ENCODE assay signal across 12 cellular contexts in the genomic region with DNA sequence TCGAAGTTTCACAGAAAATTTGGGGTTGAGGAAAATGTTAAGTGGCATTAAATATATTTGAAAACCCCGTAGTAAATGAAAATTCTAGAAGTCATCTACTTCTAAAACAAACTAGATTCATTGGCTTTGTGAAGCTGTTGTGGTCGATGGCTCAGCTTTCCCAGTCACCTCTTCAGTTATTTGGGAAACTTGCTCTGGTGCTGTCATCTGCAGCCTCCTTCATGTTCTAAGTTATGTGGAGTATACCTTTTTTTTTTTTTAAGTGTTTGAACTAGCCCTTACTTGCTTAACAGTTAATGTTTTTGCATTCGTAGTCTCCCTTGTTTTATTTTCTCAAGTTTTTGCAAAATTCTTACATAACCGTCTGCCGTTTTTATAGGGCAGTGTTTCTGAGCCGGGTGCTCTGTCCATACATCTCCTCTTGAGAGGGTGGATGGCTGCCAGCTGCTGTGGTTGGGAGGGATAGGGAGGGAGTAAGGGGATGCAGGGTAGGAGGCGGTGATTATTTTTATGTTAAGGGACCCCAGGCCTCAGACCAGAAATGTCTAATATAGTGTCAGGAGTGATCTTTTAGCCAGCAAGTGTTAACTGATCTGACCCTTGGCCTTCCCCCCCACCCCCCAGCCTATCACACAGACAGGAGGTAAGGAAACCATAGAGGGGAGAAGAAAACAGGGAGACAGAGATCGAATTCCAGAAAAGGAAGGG. TPM values are rescaled to one million over a fixed set of nuclear protein-coding genes. Genes with fewer than 3 reads are reported as not detected.
DNase-seq lines count a peak whose midpoint lies in the region; ATAC-seq, FAIRE-seq and TF ChIP-seq lines count a peak whose summit lies in the region.
"Had no signal": no experiment of that assay in that cellular context is flagged by ENCODE, and none has a peak within 500 bp of the region (broad histone marks: within the 10 kb centered on the region; RNA-seq: fewer than 3 reads in every experiment).

No MANE protein-coding gene starts in this region.

- H3K27ac ChIP-seq in breast epithelium (peak overlapping the region; percentile 75 to 78), mammary epithelial cell (ENCODE audit: insufficient read depth, low read depth, low read length) (no peak overlapping the region), GM12878 (ENCODE audit: control insufficient read depth, insufficient read depth) (no peak overlapping the region), muscle layer of duodenum (ENCODE audit: low read length) (peak overlapping the region; percentile 69), transverse colon (peak overlapping the region; percentile 82 to 84 (median 83)), H9 (ENCODE audit: insufficient read length, low read depth, low read length) (no peak overlapping the region)
- H3K27ac ChIP-seq: SJCRH30 had no signal

- H2BK15ac ChIP-seq in H9 (ENCODE audit: low read depth, low read length), result no peak overlapping the region

- H2BK5ac ChIP-seq in H9 (ENCODE audit: insufficient read length, low read length), result no peak overlapping the region

- H3K4me1 ChIP-seq in breast epithelium (no peaks in the 10 kb centered on the region), mammary epithelial cell (ENCODE audit: insufficient read depth, low read length) (peaks cover 29% of the 10 kb centered on the region), GM12878 (ENCODE audit: control insufficient read depth, insufficient read depth, low read length) (peaks cover 28% of the 10 kb centered on the region), muscle layer of duodenum (ENCODE audit: control insufficient read depth in 1 of 2, insufficient read depth in 2 of 2, low read length in 2 of 2) (peaks cover 24 to 55% of the 10 kb centered on the region in 2 donors), transverse colon (peaks cover 43 to 91% (median 67%) of the 10 kb centered on the region in 4 donors), H9 (ENCODE audit: insufficient read depth, low read length) (peaks cover 14% of the 10 kb centered on the region)
- H3K4me1 ChIP-seq: SJCRH30 had no signal

- CTCF ChIA-PET in mammary epithelial cell (lab: Charles Lee; ENCODE audit: low non-redundant PET), result no interaction called here
- CTCF ChIA-PET in GM12878 (lab: Yijun Ruan, JAX), result interaction anchor here (0.9 to 1.5 kb wide), 3 partner anchors 20 to 128 kb away, joined by 3 to 5 read pairs (median 4); no protein-coding TSS in a partner anchor

- no peak overlapping the region for H2AK5ac ChIP-seq in H9 (ENCODE audit: insufficient read length, low read length)

- H4K8ac ChIP-seq in H9 (replicated peaks; ENCODE audit: insufficient read length, low read depth, low read length), result no peak overlapping the region

- POLR2A ChIA-PET in GM12878 (lab: Charles Lee), result interaction anchor here (0.7 to 2.0 kb wide), 4 partner anchors 20 to 42 kb away, joined by 3 to 7 read pairs (median 4); no protein-coding TSS in a partner anchor

- no peak for TF ChIP-seq CTCF in breast epithelium (IDR thresholded peaks at IDR 0.05)
- no peak for TF ChIP-seq CTCF in mammary epithelial cell (conservative IDR thresholded peaks at IDR 0.05 in 1 of 2, IDR thresholded peaks at IDR 0.05 in 1 of 2; ENCODE audit: extremely low read depth in 1 of 2, insufficient read depth in 1 of 2, low read depth in 1 of 2, low read length in 2 of 2)
- no peak for TF ChIP-seq CTCF in GM12878 (IDR thresholded peaks at IDR 0.05 in 2 of 3, conservative IDR thresholded peaks at IDR 0.05 in 1 of 3; ENCODE audit: control insufficient read depth in 2 of 3, extremely low read depth in 1 of 3, insufficient read depth in 1 of 3, low read depth in 3 of 3, low read length in 3 of 3)
- no peak for TF ChIP-seq CTCF in transverse colon (IDR thresholded peaks at IDR 0.05)
- no peak for TF ChIP-seq CTCF in type B pancreatic cell (conservative IDR thresholded peaks at IDR 0.05)
- no peak for TF ChIP-seq CTCF in H9 (conservative IDR thresholded peaks at IDR 0.05)

- H2AFZ ChIP-seq in mammary epithelial cell (ENCODE audit: low read depth, low read length) (no peak overlapping the region), GM12878 (ENCODE audit: control insufficient read depth, low read depth, low read length) (no peak overlapping the region), H9 (ENCODE audit: low read length) (no peak overlapping the region)

- no peak overlapping the region for H3K23ac ChIP-seq in H9 (ENCODE audit: insufficient read length, low read depth, low read length)

- no peaks in the 10 kb centered on the region for H3K36me3 ChIP-seq in breast epithelium
- no peaks in the 10 kb centered on the region for H3K36me3 ChIP-seq in mammary epithelial cell (ENCODE audit: insufficient read depth, low read length)
- peaks cover 0 to 2% of the 10 kb centered on the region in 2 experiments; a peak in 1 of 4 replicates for H3K36me3 ChIP-seq in GM12878 (ENCODE audit: control insufficient read depth in 2 of 2, insufficient read depth in 2 of 2, low read length in 1 of 2)
- no peaks in the 10 kb centered on the region for H3K36me3 ChIP-seq in muscle layer of duodenum (ENCODE audit: control insufficient read depth in 1 of 2, insufficient read depth in 2 of 2, low read length in 2 of 2)
- no peaks in the 10 kb centered on the region for H3K36me3 ChIP-seq in transverse colon
- H3K36me3 ChIP-seq: SJCRH30, thoracic aorta had no signal

- H4K91ac ChIP-seq in H9 (ENCODE audit: insufficient read length, low read depth, low read length), result no peak overlapping the region

- no peak for TF ChIP-seq POLR2A in breast epithelium (IDR thresholded peaks at IDR 0.05)
- TF ChIP-seq POLR2A in GM12878 (IDR thresholded peaks at IDR 0.05; ENCODE audit: low read depth, low read length), result no peak
- TF ChIP-seq POLR2A in transverse colon (IDR thresholded peaks at IDR 0.05), result no peak

- H3K9me3 Mint-ChIP-seq in type B pancreatic cell (no peaks in the 10 kb centered on the region), H9 (no peaks in the 10 kb centered on the region)

- H2BK120ac ChIP-seq in H9 (ENCODE audit: low read depth, low read length, poor library complexity, severe bottlenecking), result no peak overlapping the region

- H3K56ac ChIP-seq in H9 (ENCODE audit: insufficient read length, low read depth, low read length), result no peak overlapping the region

- H3K9me3 ChIP-seq in breast epithelium, result no peaks in the 10 kb centered on the region
- H3K9me3 ChIP-seq in mammary epithelial cell (replicated peaks; ENCODE audit: insufficient read depth, low read length), result no peaks in the 10 kb centered on the region
- H3K9me3 ChIP-seq in GM12878 (replicated peaks; ENCODE audit: control insufficient read depth, insufficient read depth, low read length), result no peaks in the 10 kb centered on the region; the same call in 2 of the 3 replicates
- no peaks in the 10 kb centered on the region for H3K9me3 ChIP-seq in muscle layer of duodenum (ENCODE audit: control insufficient read depth in 1 of 2, low read length in 2 of 2)
- no peaks in the 10 kb centered on the region for H3K9me3 ChIP-seq in transverse colon
- H3K9me3 ChIP-seq in H9 (ENCODE audit: control insufficient read depth, low read depth, low read length), result no peaks in the 10 kb centered on the region
- H3K9me3 ChIP-seq: SJCRH30, thoracic aorta had no signal

- H4K20me1 ChIP-seq in mammary epithelial cell (ENCODE audit: insufficient read depth, low read length) (peaks cover 2% of the 10 kb centered on the region), GM12878 (ENCODE audit: control insufficient read depth, insufficient read depth) (peaks cover 17% of the 10 kb centered on the region), H9 (ENCODE audit: control insufficient read depth, insufficient read depth, insufficient read length) (peaks cover 3% of the 10 kb centered on the region)

- SMC1A ChIA-PET in GM12878 (lab: Charles Lee; ENCODE audit: uncharacterized antibody, unreplicated experiment), result interaction anchor here (0.5 to 10.2 kb wide), 14 partner anchors 10 to 126 kb away, joined by 3 to 94 read pairs (median 6); no protein-coding TSS in a partner anchor

- BruUV-seq in mammary epithelial cell (replicated peaks; lab: Mats Ljungman, UMichigan) (no TSS peak), GM12878 (replicated peaks; lab: Mats Ljungman, UMichigan) (no TSS peak)

- TF ChIP-seq EP300 in GM12878 (IDR thresholded peaks at IDR 0.05; ENCODE audit: borderline replicate concordance in 1 of 2, control insufficient read depth in 1 of 2, low read depth in 2 of 2, low read length in 2 of 2) (no peak), transverse colon (IDR thresholded peaks at IDR 0.05; ENCODE audit: low read depth) (no peak)

- H3K18ac ChIP-seq in H9 (ENCODE audit: insufficient read length, low read depth, low read length), result no peak overlapping the region

- in situ Hi-C loops in mammary epithelial cell (cut with MboI; ENCODE audit: low sequenced_read_pairs in 2 of 2) (no loop called here), GM12878 (cut with MboI) (no loop called here), transverse colon (cut with MboI; ENCODE audit: low pct_ligation_motif_present in 1 of 4, low pct_unique_long_range_greater_than_20kb in 1 of 4, low sequenced_read_pairs in 3 of 4) (loop anchor here in 1 of 4 donors (25.0 kb wide), 1 partner anchor 122 kb away; no protein-coding TSS in a partner anchor)

- H3K4me3 ChIP-seq in breast epithelium (no peak overlapping the region), mammary epithelial cell (replicated peaks in 1 of 3; ENCODE audit: insufficient read depth in 1 of 3, low read depth in 2 of 3, low read length in 3 of 3) (no peak overlapping the region), GM12878 (peak overlapping the region; percentile 72; the same call in 1 of the 2 replicates), muscle layer of duodenum (ENCODE audit: low read depth in 1 of 2, low read length in 2 of 2) (no peak overlapping the region), transverse colon (peak overlapping the region in 1 of 4 donors; percentile 5)
- H3K4me3 ChIP-seq: SJCRH30 had no signal

- H4K5ac ChIP-seq in H9 (ENCODE audit: insufficient read length, low read depth, low read length), result no peak overlapping the region

- no peak overlapping the region for H3K27ac Mint-ChIP-seq in type B pancreatic cell
- H3K27ac Mint-ChIP-seq in H9, result no peak overlapping the region

- H3K14ac ChIP-seq in H9 (ENCODE audit: insufficient read depth, low read length), result no peak overlapping the region

- H3K23me2 ChIP-seq in H9 (ENCODE audit: insufficient read length, low read depth, low read length, poor library complexity, severe bottlenecking), result peaks cover 2% of the 10 kb centered on the region

- H3K4me3 Mint-ChIP-seq in type B pancreatic cell (no peak overlapping the region), H9 (no peak overlapping the region)

- H3K4me1 Mint-ChIP-seq in type B pancreatic cell (ENCODE audit: unreplicated experiment) (peaks cover 60% of the 10 kb centered on the region), H9 (peaks cover 66 to 67% of the 10 kb centered on the region in 2 experiments)

- peaks cover 6% of the 10 kb centered on the region for H3K36me3 Mint-ChIP-seq in type B pancreatic cell
- no peaks in the 10 kb centered on the region for H3K36me3 Mint-ChIP-seq in H9 (ENCODE audit: insufficient read depth in 1 of 3, low read depth in 3 of 3)

- H3K9ac ChIP-seq in mammary epithelial cell (ENCODE audit: insufficient read depth, low read length) (no peak overlapping the region), GM12878 (ENCODE audit: control insufficient read depth, insufficient read depth, low read length) (no peak overlapping the region), H9 (ENCODE audit: extremely low read depth, insufficient read length, low read length) (no peak overlapping the region)

- intact Hi-C loops in breast epithelium (cut with DNase I; ENCODE audit: low total_unique reads), result no loop called here
- intact Hi-C loops in mammary epithelial cell (cut with micrococcal nuclease), result loop anchor here (2.0 to 10.0 kb wide), 2 partner anchors 14 to 440 kb away; no protein-coding TSS in a partner anchor
- intact Hi-C loops in GM12878 (cut with micrococcal nuclease; ENCODE audit: unreplicated experiment), result no loop called here
- intact Hi-C loops in transverse colon (cut with DNase I; ENCODE audit: low total_unique reads), result no loop called here

- H3K79me2 ChIP-seq in mammary epithelial cell (ENCODE audit: insufficient read depth, low read length) (peaks cover 100% of the 10 kb centered on the region), GM12878 (ENCODE audit: control insufficient read depth, insufficient read depth, low read length) (peaks cover 98% of the 10 kb centered on the region), H9 (ENCODE audit: insufficient read depth, low read length) (peaks cover 19% of the 10 kb centered on the region; the same call in 1 of the 2 replicates)

- dilution Hi-C loops in mammary epithelial cell (cut with HindIII; ENCODE audit: low sequenced_read_pairs), result no loop called here

- ATAC-seq in GM12878, result no peak

- H3K4me2 ChIP-seq in mammary epithelial cell (ENCODE audit: insufficient read depth, low read depth, low read length) (no peak overlapping the region), GM12878 (ENCODE audit: control insufficient read depth, insufficient read depth) (peak overlapping the region; percentile 10; the same call in 1 of the 2 replicates), H9 (ENCODE audit: insufficient read depth, insufficient read length, low read length) (no peak overlapping the region)

- no peaks in the 10 kb centered on the region for H3K79me1 ChIP-seq in H9 (ENCODE audit: insufficient read depth, low read depth, low read length, poor library complexity, severe bottlenecking)

- no peak overlapping the region for H2BK20ac ChIP-seq in H9 (ENCODE audit: low read depth, low read length, poor library complexity, severe bottlenecking)

- TF ChIP-seq RAD21 in GM12878 (IDR thresholded peaks at IDR 0.05; ENCODE audit: insufficient read depth, low read depth, low read length), result no peak

- H3K4ac ChIP-seq in H9 (ENCODE audit: low read depth, low read length), result no peak overlapping the region

- RAD21 ChIA-PET in GM12878 (lab: Charles Lee; ENCODE audit: unreplicated experiment), result interaction anchor here (0.6 to 4.0 kb wide), 5 partner anchors 9 to 315 kb away, joined by 3 to 15 read pairs (median 4); no protein-coding TSS in a partner anchor

- FAIRE-seq in GM12878 (lab: Jason Lieb, UNC), result no peak
- FAIRE-seq: colon had no signal

- H3K27me3 ChIP-seq in breast epithelium (no peaks in the 10 kb centered on the region), mammary epithelial cell (ENCODE audit: insufficient read depth, low read length) (no peaks in the 10 kb centered on the region), GM12878 (replicated peaks in 1 of 2; ENCODE audit: control insufficient read depth in 2 of 2, insufficient read depth in 2 of 2, low read length in 1 of 2) (no peaks in the 10 kb centered on the region), muscle layer of duodenum (ENCODE audit: low read depth, low read length) (no peaks in the 10 kb centered on the region), transverse colon (no peaks in the 10 kb centered on the region), H9 (ENCODE audit: insufficient read depth, low read length) (peaks cover 2% of the 10 kb centered on the region; the same call in 1 of the 2 replicates)
- H3K27me3 ChIP-seq: SJCRH30 had no signal

- H3K27me3 Mint-ChIP-seq in type B pancreatic cell, result no peaks in the 10 kb centered on the region
- H3K27me3 Mint-ChIP-seq in H9 (ENCODE audit: low read depth), result peaks cover 14% of the 10 kb centered on the region

- no peak overlapping the region for H2BK12ac ChIP-seq in H9 (ENCODE audit: insufficient read length, low read depth, low read length)

- WGBS in mammary epithelial cell (ENCODE audit: low coverage, missing lambda C conversion rate), result 90% methylated on average over 5 of the region's 9 CpGs
- WGBS in GM12878 (ENCODE audit: insufficient coverage, insufficient replicate concordance, low lambda C conversion rate, missing lambda C conversion rate), result 81% methylated on average over 9 of the region's 9 CpGs
- 50 to 59% methylated on average over 9 of the region's 9 CpGs for WGBS in transverse colon (ENCODE audit: low coverage in 1 of 2), 2 donors
- WGBS in H9 (ENCODE audit: extremely low coverage, insufficient read length, low lambda C conversion rate), result no CpG with 5 or more reads among the region's 9 CpGs

- DNase-seq in breast epithelium (ENCODE audit: low spot score in 2 of 2) (no peak), mammary epithelial cell (no peak), GM12878 (ENCODE audit: low read depth, low spot score) (no peak), transverse colon (no peak), type B pancreatic cell (ENCODE audit: extremely low spot score, unreplicated experiment) (no peak), H9 (no peak)
- DNase-seq in activated CD4-positive, CD25-positive, alpha-beta regulatory T cell treated with anti-CD3 and anti-CD28 coated beads, Interleukin-2, amount 50 U/mL, for 72 hours, result no peak
- DNase-seq: activated CD8-positive, alpha-beta memory T cell treated with anti-CD3 and anti-CD28 coated beads, Interleukin-2, amount 50 U/mL, for 4 hours; SJCRH30 had no signal

- H3T11ph ChIP-seq in H9 (ENCODE audit: low read length), result no peak overlapping the region

RNA-seq across cellular contexts. Expression of a gene that starts 7.1 kb away (rescaled TPM):
- 10 to 100 TPM; 36.0 to 39.8 (median 39.7) TPM for total RNA-seq in breast epithelium
- total RNA-seq in mammary epithelial cell, result 10 to 100 TPM; 25.3 to 39.3 TPM
- 3.7 TPM for polyA plus RNA-seq in mammary epithelial cell
- 77.1 TPM for polyA minus RNA-seq in mammary epithelial cell
- 160 and 173 TPM in 2 replicates for total RNA-seq in GM12878 (2013; cell fraction: nucleolus; rRNA removed)
- 12.3 and 14.9 TPM in 2 replicates for total RNA-seq in GM12878 (2014; rRNA removed)
- 12.4 and 12.5 TPM in 2 replicates for total RNA-seq in GM12878 (2014; rRNA removed; fragmentation: Illumina TruSeq; extraction: Trizol)
- 27.3 and 30.3 TPM in 2 replicates for total RNA-seq in GM12878 (2021)
- 5.8 TPM for polyA plus RNA-seq in GM12878 (2011; ENCODE audit: low read depth)
- polyA plus RNA-seq in GM12878 (2011; rRNA removed), result 2.9 and 3.1 TPM in 2 replicates
- 2.9 and 4.9 TPM in 2 replicates for polyA plus RNA-seq in GM12878 (2011; cell fraction: cytosol; rRNA removed)
- 13.5 and 17.6 TPM in 2 replicates for polyA plus RNA-seq in GM12878 (2011; cell fraction: nucleus; rRNA removed)
- 11.1 and 11.2 TPM in 2 replicates for polyA plus RNA-seq in GM12878 (2012)
- 4.4 and 7.2 TPM in 2 replicates for polyA plus RNA-seq in GM12878 (2014; fragmentation: Illumina TruSeq; extraction: Trizol)
- polyA plus RNA-seq in GM12878 (2014; fragmentation: Nextera tagmentation; extraction: Ambion mirVana), result 1 to 10 TPM; 1.9 to 2.1 TPM
- polyA plus RNA-seq in GM12878 (2014; rRNA removed), result 9.3 and 11.3 TPM in 2 replicates
- 1 to 10 TPM; 7.9 to 9.9 TPM for polyA plus RNA-seq in GM12878 (2016; fragmentation: Nextera tagmentation; extraction: Ambion mirVana)
- polyA minus RNA-seq in GM12878 (2011; rRNA and poly(A)+ RNA removed), result 39.6 and 43.2 TPM in 2 replicates
- 10.9 and 14.4 TPM in 2 replicates for polyA minus RNA-seq in GM12878 (2011; cell fraction: cytosol; rRNA and poly(A)+ RNA removed)
- polyA minus RNA-seq in GM12878 (2011; cell fraction: nucleus; rRNA and poly(A)+ RNA removed), result 39.0 and 65.1 TPM in 2 replicates
- 100 to 1,000 TPM in 2 of 4 donors, 10 to 100 TPM in 2; 73.9 to 214 (median 107) TPM for total RNA-seq in transverse colon
- 43.9 and 67.0 TPM in 2 replicates for total RNA-seq in type B pancreatic cell (ENCODE audit: low replicate concordance)
- total RNA-seq in H9 (2021), result 33.6 and 35.8 TPM in 2 replicates

Comparison
In these comparisons a context has a peak if more than half of its experiments do, and no peak if none do; other contexts are left out.
1. H3K27ac ChIP-seq: peak in breast epithelium (2 of 2), muscle layer of duodenum (single experiment) and transverse colon (4 of 4); none in mammary epithelial cell (single experiment), GM12878 (single experiment) and H9 (single experiment).